14 cellular contexts compared by ENCODE assay signal in the genomic region with DNA sequence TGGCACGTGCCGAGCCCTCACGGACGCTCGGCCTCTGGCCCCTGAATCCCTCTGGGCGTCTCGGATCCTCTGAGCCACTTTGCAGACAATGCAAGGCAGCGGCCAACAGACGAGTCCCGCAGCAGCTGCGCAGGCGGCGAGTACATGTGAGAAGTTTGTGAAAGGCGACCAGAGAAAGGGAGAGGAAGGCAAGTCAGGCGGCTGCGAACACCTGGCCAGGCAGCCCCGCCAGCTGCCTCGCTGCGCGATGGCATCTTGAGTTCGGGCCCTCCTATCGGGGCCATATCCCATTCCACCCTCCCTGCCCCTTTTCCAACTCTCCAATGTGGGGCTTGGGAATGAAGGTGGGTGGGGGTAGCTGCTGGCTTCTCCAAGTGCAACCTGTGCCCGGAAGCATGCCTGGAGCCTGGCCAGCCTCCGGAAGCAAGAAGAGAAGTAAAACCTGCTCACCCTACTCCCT.
DNase-seq lines count a peak whose midpoint lies in the region; ATAC-seq lines count a peak whose summit lies in the region.
"Had no signal": no experiment of that assay in that cellular context is flagged by ENCODE, and none has a peak within 500 bp of the region (broad histone marks: within the 10 kb centered on the region; RNA-seq: fewer than 3 reads in every experiment).

No MANE protein-coding gene starts in this region.

- no peak for ATAC-seq in GM21529 (IDR thresholded peaks at IDR 0.05; ENCODE audit: unreplicated experiment)

- peak overlapping the region; percentile 2 for H3K4me3 ChIP-seq in iPS-18a (ENCODE audit: low read length)
- H3K4me3 ChIP-seq: BLaER1, GM23248 had no signal

- DNase-seq in NCI-H2171 treated with DMSO at 0.1 percent for 48 hours (lab: John Stamatoyannopoulos, UW): peak; percentile 29
- no peak for DNase-seq in NCI-H2171 (lab: John Stamatoyannopoulos, UW)
- DNase-seq in RPMI8226: peak; percentile 22
- peak; percentile 48 for DNase-seq in retina
- no peak for DNase-seq in Kasumi-1 (lab: John Stamatoyannopoulos, UW)
- no peak for DNase-seq in nucleus accumbens (lab: John Stamatoyannopoulos, UW)
- DNase-seq: CD8-positive, alpha-beta memory T cell; GM23248; NCI-H1105 treated with DMSO at 0.1 percent for 48 hours; NCI-H1694 treated with DMSO at 0.1 percent for 48 hours; NCI-H446 treated with DMSO at 0.1 percent for 48 hours had no signal

- H3K27ac ChIP-seq in iPS-18a (ENCODE audit: low read length): no peak overlapping the region
- H3K27ac ChIP-seq: BLaER1, GM23248 had no signal

- H3K4me1 ChIP-seq in iPS-18a (ENCODE audit: control insufficient read depth, low read depth, low read length): peaks cover 13% of the 10 kb centered on the region
- H3K4me1 ChIP-seq: BLaER1 had no signal

- peaks cover 95% of the 10 kb centered on the region for H3K27me3 ChIP-seq in iPS-18a (ENCODE audit: control insufficient read depth, insufficient read depth, low read length)

- no peak overlapping the region for H3K9ac ChIP-seq in iPS-18a (ENCODE audit: low read length)
- H3K9ac ChIP-seq: BLaER1, GM23248 had no signal

- H3K36me3 ChIP-seq in iPS-18a (ENCODE audit: control insufficient read depth, low read depth, low read length): no peaks in the 10 kb centered on the region
- H3K36me3 ChIP-seq: BLaER1 had no signal

- no peaks in the 10 kb centered on the region for H3K9me3 ChIP-seq in iPS-18a (ENCODE audit: control insufficient read depth, low read depth, low read length)

Comparison
In these comparisons a context has a peak if more than half of its experiments do, and no peak if none do; other contexts are left out.
1. DNase-seq: peak in NCI-H2171 treated with DMSO at 0.1 percent for 48 hours (single experiment), RPMI8226 (single experiment) and retina (single experiment); none in NCI-H2171 (single experiment), Kasumi-1 (0 of 2) and nucleus accumbens (0 of 56).